ENCODE assay signal across 20 cellular contexts in the genomic region with DNA sequence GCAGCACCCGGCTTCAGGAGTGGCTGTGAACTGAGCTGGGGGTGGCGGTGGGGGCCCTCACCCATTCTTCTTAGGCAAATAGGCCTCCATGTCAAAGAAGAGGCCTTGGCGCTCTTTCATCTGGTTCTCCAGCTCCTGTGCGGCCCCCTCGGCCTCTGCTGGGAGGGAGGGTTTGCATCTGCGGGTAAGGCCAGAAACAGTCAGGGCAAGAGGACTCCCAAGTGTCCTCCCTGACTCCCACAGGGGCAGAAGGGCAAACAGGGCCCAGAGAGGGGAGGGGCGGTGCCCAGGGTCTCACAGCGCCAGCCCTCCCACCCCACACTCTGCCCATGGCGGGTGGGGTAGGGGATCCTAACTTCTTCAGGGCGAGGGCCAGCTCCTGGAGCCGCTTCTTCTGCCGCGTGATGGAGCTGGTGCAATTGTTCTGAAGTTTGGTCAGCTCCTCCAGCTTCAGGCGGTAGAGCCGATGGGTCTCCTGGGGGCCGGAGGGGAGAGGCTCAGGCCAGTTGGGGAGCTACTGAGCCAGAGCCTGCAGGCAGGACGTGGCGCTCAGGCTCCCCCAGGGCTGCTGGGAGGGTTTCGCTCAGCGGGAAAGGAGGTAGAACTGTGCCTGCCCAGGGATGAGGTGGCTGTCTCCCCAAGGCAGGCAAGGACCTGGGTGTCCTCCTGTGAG. TPM values are rescaled to one million over a fixed set of nuclear protein-coding genes. Genes with fewer than 3 reads are reported as not detected.
DNase-seq lines count a peak whose midpoint lies in the region; ATAC-seq and TF ChIP-seq lines count a peak whose summit lies in the region.
"Had no signal": no experiment of that assay in that cellular context is flagged by ENCODE, and none has a peak within 500 bp of the region (broad histone marks: within the 10 kb centered on the region; RNA-seq: fewer than 3 reads in every experiment).

No MANE protein-coding gene starts in this region.

- H3K27ac ChIP-seq in CD4-positive, CD25-positive, alpha-beta regulatory T cell (ENCODE audit: insufficient read depth, low read length, poor library complexity, severe bottlenecking): no peak overlapping the region
- H3K27ac ChIP-seq in ascending aorta (peak overlapping the region; percentile 99 to 100), right cardiac atrium (ENCODE audit: low read length) (peak overlapping the region; percentile 53), gastrocnemius medialis (peak overlapping the region; percentile 94 to 99 (median 98))
- H3K27ac ChIP-seq: GM23248 had no signal

- peaks cover 6% of the 10 kb centered on the region for H3K36me3 Mint-ChIP-seq in CD4-positive, CD25-positive, alpha-beta regulatory T cell

- no peak for DNase-seq in CD4-positive, CD25-positive, alpha-beta regulatory T cell
- DNase-seq in ascending aorta (ENCODE audit: low spot score in 2 of 2) (peak in 1 of 2 donors; percentile 63), right cardiac atrium (peak; percentile 61 to 76 (median 69)), gastrocnemius medialis (peak in 1 of 2 donors; percentile 48), NCI-H2171 (lab: John Stamatoyannopoulos, UW) (no peak)
- DNase-seq: ACHN; activated CD8-positive, alpha-beta T cell treated with anti-CD3 and anti-CD28 coated beads for 36 hours; activated naive CD8-positive, alpha-beta T cell treated with anti-CD3 and anti-CD28 coated beads for 36 hours; activated T-cell treated with anti-CD3 and anti-CD28 coated beads, Interleukin-2, amount 50 U/mL, for 72 hours; DMS79; GM23248; NCI-H1436 treated with DMSO at 0.1 percent for 48 hours; Peyer's patch; stimulated activated CD8-positive, alpha-beta memory T cell treated with anti-CD3 and anti-CD28 coated beads, Interleukin-4, amount 100 ng/mL, for 48 hours; transverse colon had no signal

- peaks cover 5% of the 10 kb centered on the region for H3K27me3 Mint-ChIP-seq in CD4-positive, CD25-positive, alpha-beta regulatory T cell
- H3K27me3 Mint-ChIP-seq: activated CD8-positive, alpha-beta T cell treated with anti-CD3 and anti-CD28 coated beads for 36 hours; activated naive CD8-positive, alpha-beta T cell treated with anti-CD3 and anti-CD28 coated beads for 36 hours; dendritic cell treated with granulocyte-macrophage colony-stimulating factor and Interleukin-4, amounts not matched to agents 40 ng/mL and 50 ng/mL, for 4 days had no signal

- peaks cover 5 to 58% (median 22%) of the 10 kb centered on the region in 4 donors for H3K4me1 Mint-ChIP-seq in CD4-positive, CD25-positive, alpha-beta regulatory T cell

- no peak for TF ChIP-seq POLR2A in gastrocnemius medialis (IDR thresholded peaks at IDR 0.05)

- peak overlapping the region; percentile 38 to 87 (median 76) for H3K4me3 Mint-ChIP-seq in CD4-positive, CD25-positive, alpha-beta regulatory T cell
- H3K4me3 Mint-ChIP-seq: CD14-positive monocyte; dendritic cell treated with granulocyte-macrophage colony-stimulating factor and Interleukin-4, amounts not matched to agents 40 ng/mL and 50 ng/mL, for 4 days had no signal

- H3K4me3 ChIP-seq in CD4-positive, CD25-positive, alpha-beta regulatory T cell (ENCODE audit: low read depth, low read length): no peak overlapping the region
- H3K4me3 ChIP-seq in ascending aorta (no peak overlapping the region), right cardiac atrium (ENCODE audit: low read length) (no peak overlapping the region), gastrocnemius medialis (no peak overlapping the region)
- H3K4me3 ChIP-seq: GM23248 had no signal

- 74% methylated on average over 20 of the region's 20 CpGs for WGBS in right cardiac atrium

- intact Hi-C loops in ascending aorta (cut with DNase I) (loop anchor here (10.0 kb wide), 1 partner anchor 323 kb away; no protein-coding TSS in a partner anchor), right cardiac atrium (cut with DNase I) (loop anchor here in 1 of 4 donors (5.0 kb wide), 1 partner anchor 75 kb away; the partner anchor contains the start of gene POR), gastrocnemius medialis (cut with DNase I; ENCODE audit: low total_unique reads) (loop anchor here (2.0 kb wide), 1 partner anchor 23 kb away; no protein-coding TSS in a partner anchor)

- H3K9me3 Mint-ChIP-seq in CD4-positive, CD25-positive, alpha-beta regulatory T cell: no peaks in the 10 kb centered on the region
- H3K9me3 Mint-ChIP-seq: activated CD8-positive, alpha-beta T cell treated with anti-CD3 and anti-CD28 coated beads for 36 hours; activated naive CD8-positive, alpha-beta T cell treated with anti-CD3 and anti-CD28 coated beads for 36 hours; activated T-cell treated with anti-CD3 and anti-CD28 coated beads, Interleukin-2, amount 50 U/mL, for 72 hours; dendritic cell treated with granulocyte-macrophage colony-stimulating factor and Interleukin-4, amounts not matched to agents 40 ng/mL and 50 ng/mL, for 4 days had no signal

- H3K27ac Mint-ChIP-seq in CD4-positive, CD25-positive, alpha-beta regulatory T cell: no peak overlapping the region
- H3K27ac Mint-ChIP-seq: activated CD8-positive, alpha-beta T cell treated with anti-CD3 and anti-CD28 coated beads for 36 hours; activated naive CD8-positive, alpha-beta T cell treated with anti-CD3 and anti-CD28 coated beads for 36 hours; activated T-cell treated with anti-CD3 and anti-CD28 coated beads, Interleukin-2, amount 50 U/mL, for 72 hours had no signal

- H3K27me3 ChIP-seq in CD4-positive, CD25-positive, alpha-beta regulatory T cell (ENCODE audit: control insufficient read depth, insufficient read depth, low read length): no peaks in the 10 kb centered on the region
- no peaks in the 10 kb centered on the region for H3K27me3 ChIP-seq in ascending aorta
- H3K27me3 ChIP-seq in right cardiac atrium (ENCODE audit: control insufficient read depth, insufficient read depth): no peaks in the 10 kb centered on the region
- H3K27me3 ChIP-seq in gastrocnemius medialis: no peaks in the 10 kb centered on the region
- H3K27me3 ChIP-seq: Peyer's patch, transverse colon had no signal

- peaks cover 8% of the 10 kb centered on the region for H3K36me3 ChIP-seq in CD4-positive, CD25-positive, alpha-beta regulatory T cell (ENCODE audit: control insufficient read depth, insufficient read depth, low read length)
- H3K36me3 ChIP-seq in ascending aorta (peaks cover 14 to 19% of the 10 kb centered on the region in 2 donors), gastrocnemius medialis (peaks cover 0 to 6% of the 10 kb centered on the region in 2 donors)
- H3K36me3 ChIP-seq: transverse colon had no signal

- H3K4me1 ChIP-seq in CD4-positive, CD25-positive, alpha-beta regulatory T cell (ENCODE audit: control insufficient read depth, insufficient read depth, low read length, poor library complexity, severe bottlenecking): peaks cover 20% of the 10 kb centered on the region
- peaks cover 10 to 28% of the 10 kb centered on the region in 2 donors for H3K4me1 ChIP-seq in ascending aorta
- H3K4me1 ChIP-seq in right cardiac atrium (ENCODE audit: control insufficient read depth, insufficient read depth, low read length): peaks cover 14% of the 10 kb centered on the region
- peaks cover 37 to 50% of the 10 kb centered on the region in 2 donors for H3K4me1 ChIP-seq in gastrocnemius medialis

- no peak for ATAC-seq in CD4-positive, CD25-positive, alpha-beta regulatory T cell (ENCODE audit: low read depth in 2 of 2)
- ATAC-seq in right cardiac atrium (no peak), gastrocnemius medialis (no peak), GM21528 (IDR thresholded peaks at IDR 0.05; ENCODE audit: low FRiP score, unreplicated experiment) (no peak), HG02571 (IDR thresholded peaks at IDR 0.05; ENCODE audit: unreplicated experiment) (no peak), GM21723 (IDR thresholded peaks at IDR 0.05; ENCODE audit: unreplicated experiment) (no peak)
- ATAC-seq: activated CD8-positive, alpha-beta T cell treated with anti-CD3 and anti-CD28 coated beads for 36 hours; activated T-cell treated with anti-CD3 and anti-CD28 coated beads, Interleukin-2, amount 50 U/mL, for 72 hours had no signal

- no peaks in the 10 kb centered on the region for H3K9me3 ChIP-seq in CD4-positive, CD25-positive, alpha-beta regulatory T cell (ENCODE audit: control insufficient read depth in 2 of 2, low read length in 2 of 2)
- no peaks in the 10 kb centered on the region for H3K9me3 ChIP-seq in ascending aorta
- H3K9me3 ChIP-seq in right cardiac atrium (ENCODE audit: control insufficient read depth, low read length): no peaks in the 10 kb centered on the region
- no peaks in the 10 kb centered on the region for H3K9me3 ChIP-seq in gastrocnemius medialis
- H3K9me3 ChIP-seq: Peyer's patch, transverse colon had no signal

- in situ Hi-C loops in gastrocnemius medialis (cut with MboI; ENCODE audit: low sequenced_read_pairs in 4 of 4): loop anchor here in 1 of 4 donors (10.0 kb wide), 1 partner anchor 77 kb away; the partner anchor contains the start of gene POR

- TF ChIP-seq CTCF in ascending aorta (IDR thresholded peaks at IDR 0.05): no peak
- TF ChIP-seq CTCF in gastrocnemius medialis (IDR thresholded peaks at IDR 0.05 in 4 of 5, conservative IDR thresholded peaks at IDR 0.05 in 1 of 5): no peak

RNA-seq across cellular contexts. Expression of gene TMEM120A, which starts 2.2 kb away (rescaled TPM):
- 51.5 TPM for total RNA-seq in CD4-positive, CD25-positive, alpha-beta regulatory T cell
- 10 to 100 TPM; 41.9 to 66.5 (median 62.1) TPM for polyA plus RNA-seq in CD4-positive, CD25-positive, alpha-beta regulatory T cell
- 24.2 TPM for total RNA-seq in ascending aorta
- 100 to 1,000 TPM in 1 of 4 donors, 10 to 100 TPM in 3; 67.7 to 111 (median 82.3) TPM for total RNA-seq in right cardiac atrium
- polyA plus RNA-seq in right cardiac atrium: 88.7 TPM
- 10 to 100 TPM; 21.3 to 56.7 (median 38.2) TPM for total RNA-seq in gastrocnemius medialis

RNA-seq across cellular contexts. Expression of gene STYXL1, which starts 55.6 kb away (rescaled TPM):
- total RNA-seq in CD4-positive, CD25-positive, alpha-beta regulatory T cell: 16.8 TPM
- polyA plus RNA-seq in CD4-positive, CD25-positive, alpha-beta regulatory T cell: 10 to 100 TPM; 61.9 to 80.8 (median 64.6) TPM
- total RNA-seq in ascending aorta (0.96 TPM), right cardiac atrium (10 to 100 TPM; 10.2 to 28.5 (median 21.1) TPM), gastrocnemius medialis (10 to 100 TPM; 10.0 to 31.5 (median 17.3) TPM)
- polyA plus RNA-seq in right cardiac atrium: 43.7 TPM

RNA-seq across cellular contexts. Expression of gene MDH2, which starts 55.7 kb away (rescaled TPM):
- total RNA-seq in CD4-positive, CD25-positive, alpha-beta regulatory T cell: 70.6 TPM
- 100 to 1,000 TPM; 151 to 237 (median 178) TPM for polyA plus RNA-seq in CD4-positive, CD25-positive, alpha-beta regulatory T cell
- total RNA-seq in ascending aorta: 63.5 TPM
- 100 to 1,000 TPM; 336 to 499 (median 479) TPM for total RNA-seq in right cardiac atrium
- polyA plus RNA-seq in right cardiac atrium: 310 TPM
- 100 to 1,000 TPM; 236 to 344 (median 284) TPM for total RNA-seq in gastrocnemius medialis

Comparison
In these comparisons a context has a peak if more than half of its experiments do, and no peak if none do; other contexts are left out.
1. DNase-seq: peak in right cardiac atrium (3 of 3); none in CD4-positive, CD25-positive, alpha-beta regulatory T cell (0 of 3) and NCI-H2171 (single experiment).